Comparison of ENCODE assay signal across 14 cellular contexts in genomic region chr7:23434147-23434676, GRCh38. TPM values are rescaled to one million over a fixed set of nuclear protein-coding genes. Genes with fewer than 3 reads are reported as not detected.
A peak's percentile ranks its signal among the peaks of the same experiment; 100 is the strongest.
DNase-seq lines count a peak whose midpoint lies in the region; ATAC-seq, FAIRE-seq and TF ChIP-seq lines count a peak whose summit lies in the region.
"Had no signal": no experiment of that assay in that cellular context is flagged by ENCODE, and none has a peak within 500 bp of the region (broad histone marks: within the 10 kb centered on the region; RNA-seq: fewer than 3 reads in every experiment).

No MANE protein-coding gene starts in this region.

- TF ChIP-seq POLR2A in sigmoid colon (IDR thresholded peaks at IDR 0.05): no peak

- H3K27me3 ChIP-seq in RWPE2 (ENCODE audit: insufficient read depth, poor library complexity, severe bottlenecking) (no peaks in the 10 kb centered on the region), sigmoid colon (no peaks in the 10 kb centered on the region)

- 82% methylated on average over 2 of the region's 4 CpGs; no CpG with 5 or more reads in 1 of the 2 experiments for WGBS in mesodermal cell (ENCODE audit: insufficient coverage in 2 of 2), 2 experiments
- 87% methylated on average over 4 of the region's 4 CpGs for WGBS in sigmoid colon, 2 donors

- H3K36me3 ChIP-seq in RWPE2 (ENCODE audit: low read depth) (peaks cover 26% of the 10 kb centered on the region), mesodermal cell (ENCODE audit: control insufficient read depth, insufficient read depth, low read length) (peaks cover 15% of the 10 kb centered on the region), sigmoid colon (no peaks in the 10 kb centered on the region)

- intact Hi-C loops in sigmoid colon (cut with DNase I): no loop called here

- DNase-seq in GM19239 (ENCODE audit: insufficient read length, low spot score) (no peak), RWPE2 (ENCODE audit: low spot score) (no peak), activated gamma-delta T cell (lab: John Stamatoyannopoulos, UW) (no peak), sigmoid colon (no peak)
- DNase-seq: CD8-positive, alpha-beta T cell; Kasumi-1; NCI-H1417; NCI-H1930; NCI-H2171 treated with DMSO at 0.1 percent for 48 hours; NCI-H510A; SW 1271 had no signal

- H3K4me1 ChIP-seq in RWPE2 (ENCODE audit: insufficient read depth, poor library complexity, severe bottlenecking) (peaks cover 48% of the 10 kb centered on the region), mesodermal cell (ENCODE audit: control insufficient read depth, insufficient read depth, low read length, poor library complexity, severe bottlenecking) (peaks cover 23% of the 10 kb centered on the region), sigmoid colon (no peaks in the 10 kb centered on the region)

- H3K27ac ChIP-seq in RWPE2 (ENCODE audit: poor library complexity, severe bottlenecking) (peak overlapping the region; percentile 16), mesodermal cell (ENCODE audit: low read depth, low read length, severe bottlenecking) (peak overlapping the region; percentile 67), sigmoid colon (no peak overlapping the region)

- ATAC-seq in RWPE2 (ENCODE audit: low read depth) (no peak), HG03520 (IDR thresholded peaks at IDR 0.05; ENCODE audit: unreplicated experiment) (no peak), GM19324 (IDR thresholded peaks at IDR 0.05; ENCODE audit: low FRiP score, unreplicated experiment) (no peak)
- ATAC-seq: CD8-positive, alpha-beta T cell had no signal

- no peaks in the 10 kb centered on the region for H3K9me3 ChIP-seq in RWPE2 (ENCODE audit: severe bottlenecking)
- no peaks in the 10 kb centered on the region for H3K9me3 ChIP-seq in mesodermal cell (ENCODE audit: control insufficient read depth, low read length)
- no peaks in the 10 kb centered on the region for H3K9me3 ChIP-seq in sigmoid colon

- H3K4me3 ChIP-seq in RWPE2 (ENCODE audit: severe bottlenecking): no peak overlapping the region
- H3K4me3 ChIP-seq in mesodermal cell (ENCODE audit: extremely low read depth, insufficient read depth, low read length, poor library complexity, severe bottlenecking): no peak overlapping the region
- no peak overlapping the region for H3K4me3 ChIP-seq in sigmoid colon

- peak; percentile 52 for FAIRE-seq in GM19239 (lab: Jason Lieb, UNC)

- no peak for TF ChIP-seq CTCF in RWPE2 (IDR thresholded peaks at IDR 0.05; ENCODE audit: poor library complexity, severe bottlenecking)
- TF ChIP-seq CTCF in sigmoid colon (IDR thresholded peaks at IDR 0.05): no peak

- TF ChIP-seq EP300 in sigmoid colon (IDR thresholded peaks at IDR 0.05): no peak

RNA-seq across cellular contexts. Expression of gene IGF2BP3, which starts 36.1 kb away (rescaled TPM):
- polyA plus RNA-seq in mesodermal cell (2013, experiment 1 of 2): 64.7 TPM
- 70.8 TPM for polyA plus RNA-seq in mesodermal cell (2013, experiment 2 of 2)
- total RNA-seq in sigmoid colon: 1 to 10 TPM in 3 of 4 donors, under 1 TPM in 1; under 0.01 to 1.9 (median 1.4) TPM
- 1 to 10 TPM in 1 of 3 donors, not detected in 2; 1.2 TPM for polyA plus RNA-seq in sigmoid colon
- total RNA-seq: CD8-positive, alpha-beta T cell had no signal

Comparison
In these comparisons a context has a peak if more than half of its experiments do, and no peak if none do; other contexts are left out.
1. H3K27ac ChIP-seq: peak in RWPE2 (single experiment) and mesodermal cell (single experiment); none in sigmoid colon (0 of 4).